11 cellular contexts compared by ENCODE assay signal in the genomic region with DNA sequence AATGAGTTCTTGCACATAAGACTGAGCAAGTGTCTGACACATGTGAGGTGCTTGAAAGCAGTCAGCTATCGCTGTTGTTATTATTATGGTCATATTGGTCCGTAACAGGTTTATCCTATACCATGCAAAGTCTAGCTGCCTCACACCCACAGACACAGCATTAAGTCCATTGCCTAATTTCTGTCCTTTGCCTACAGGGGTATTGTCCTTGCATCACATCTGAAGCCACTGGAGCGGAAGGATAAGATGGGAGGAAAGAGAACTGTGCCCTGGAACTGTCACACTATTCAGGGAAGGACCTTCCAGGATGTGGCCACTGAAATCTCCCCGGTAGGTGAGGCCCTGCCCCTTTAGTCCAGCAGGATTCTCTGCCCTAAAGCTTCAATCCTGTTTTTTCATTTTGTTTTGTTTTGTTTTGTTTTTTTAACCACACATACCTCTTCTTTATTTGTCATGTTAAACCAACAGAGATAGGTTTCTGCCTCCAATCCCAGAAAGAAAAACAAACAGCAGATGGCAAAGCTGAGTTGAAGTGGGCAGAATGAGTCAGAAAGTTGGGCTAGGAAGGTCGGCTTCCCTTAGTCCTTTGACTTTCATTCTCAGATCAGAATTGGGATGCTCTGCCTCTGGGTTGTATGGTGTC. TPM values are rescaled to one million over a fixed set of nuclear protein-coding genes. Genes with fewer than 3 reads are reported as not detected.
A peak's percentile ranks its signal among the peaks of the same experiment; 100 is the strongest.
DNase-seq lines count a peak whose midpoint lies in the region; ATAC-seq, FAIRE-seq and TF ChIP-seq lines count a peak whose summit lies in the region.
"Had no signal": no experiment of that assay in that cellular context is flagged by ENCODE, and none has a peak within 500 bp of the region (broad histone marks: within the 10 kb centered on the region; RNA-seq: fewer than 3 reads in every experiment).

No MANE protein-coding gene starts in this region.

- ATAC-seq in Right ventricle myocardium inferior, result no peak
- ATAC-seq in heart right ventricle, result no peak
- ATAC-seq: Panc1; stimulated activated memory B cell treated with anti-CD40 and anti-IgM and Interleukin-4, amounts not matched to agents 10 μg/mL and 1 μg/mL and 100 μg/mL, for 72 hours had no signal

- intact Hi-C loops in Right ventricle myocardium inferior (cut with DNase I) (no loop called here), heart right ventricle (cut with DNase I) (loop anchor here in 1 of 10 donors (5.0 kb wide), 1 partner anchor 121 kb away; no protein-coding TSS in a partner anchor)

- TF ChIP-seq CTCF in AG04449 (IDR thresholded peaks at IDR 0.05; ENCODE audit: insufficient read depth, low read length, missing control alignments), result peak; percentile 14
- TF ChIP-seq CTCF in fibroblast of villous mesenchyme (IDR thresholded peaks at IDR 0.05; ENCODE audit: insufficient read depth, low read depth, low read length), result peak; percentile 32
- peak in 2 of 9 donors; percentile 12 for TF ChIP-seq CTCF in heart right ventricle (IDR thresholded peaks at IDR 0.05)

- no peaks in the 10 kb centered on the region for H3K9me3 ChIP-seq in heart right ventricle
- H3K9me3 ChIP-seq: prostate gland had no signal

- CTCF ChIA-PET in AG04449 (lab: Yijun Ruan, JAX), result interaction anchor here (0.7 to 9.1 kb wide), 11 partner anchors 10 to 296 kb away, joined by 3 to 137 read pairs (median 9); a partner anchor contains a TSS

- peaks cover 0 to 51% (median 27%) of the 10 kb centered on the region in 9 donors for H3K4me1 ChIP-seq in heart right ventricle

- DNase-seq in AG04449 (ENCODE audit: low read depth, low spot score) (peak; percentile 23), H54 (ENCODE audit: insufficient read length, low spot score) (peak; percentile 84), SW480 (ENCODE audit: low spot score) (peak; percentile 29), fibroblast of villous mesenchyme (ENCODE audit: low read depth) (peak; percentile 55), HT-29 (ENCODE audit: low spot score) (no peak), Right ventricle myocardium inferior (ENCODE audit: missing footprints) (no peak), heart right ventricle (no peak)
- no peak for DNase-seq in stimulated activated CD4-positive, alpha-beta T cell treated with anti-CD3 and anti-CD28 coated beads, Interleukin-2, amount 100 ng/mL, for 48 hours

- 78 to 84% methylated on average over 5 of the region's 5 CpGs for WGBS in heart right ventricle, 2 donors

- no peaks in the 10 kb centered on the region for H3K27me3 ChIP-seq in heart right ventricle

- peak; percentile 55 for FAIRE-seq in H54 (lab: Jason Lieb, UNC)

- TF ChIP-seq POLR2A in H54 (IDR thresholded peaks at IDR 0.05; ENCODE audit: low read depth, low read length), result no peak

- POLR2A ChIA-PET in AG04449 (lab: Yijun Ruan, JAX), result interaction anchor here (0.6 to 1.6 kb wide), 2 partner anchors 10 to 27 kb away, joined by 3 to 4 read pairs; no protein-coding TSS in a partner anchor

- no peak overlapping the region for H3K4me3 ChIP-seq in AG04449 (ENCODE audit: low read depth, low read length)
- H3K4me3 ChIP-seq in fibroblast of villous mesenchyme (ENCODE audit: low read depth, low read length), result no peak overlapping the region
- H3K4me3 ChIP-seq in heart right ventricle, result no peak overlapping the region
- H3K4me3 ChIP-seq: prostate gland had no signal

- H3K36me3 ChIP-seq in heart right ventricle, result peaks cover 0 to 5% (median 0%) of the 10 kb centered on the region in 9 donors
- H3K36me3 ChIP-seq: prostate gland had no signal

- no peak overlapping the region for H3K27ac ChIP-seq in heart right ventricle
- H3K27ac ChIP-seq: prostate gland had no signal

RNA-seq across cellular contexts. Expression of a gene that starts 2.2 kb away (rescaled TPM):
- total RNA-seq in fibroblast of villous mesenchyme, result 75.6 and 83.8 TPM in 2 replicates
- 142 and 143 TPM in 2 replicates for total RNA-seq in HT-29 (2014; rRNA removed; shearing (Covaris generic))
- 68.1 TPM for total RNA-seq in Right ventricle myocardium inferior
- total RNA-seq in heart right ventricle, result 10 to 100 TPM; 52.3 to 78.2 (median 62.9) TPM
- 10 to 100 TPM; 21.6 to 54.5 TPM for polyA plus RNA-seq in heart right ventricle

RNA-seq across cellular contexts. Expression of a gene that starts 13.9 kb away (rescaled TPM):
- 0.86 and 1.9 TPM in 2 replicates for total RNA-seq in fibroblast of villous mesenchyme
- 0.29 and 0.46 TPM in 2 replicates for total RNA-seq in HT-29 (2014; rRNA removed; shearing (Covaris generic))
- total RNA-seq in Right ventricle myocardium inferior, result 3.7 TPM
- total RNA-seq in heart right ventricle, result 1 to 10 TPM; 3.1 to 8.6 (median 7.4) TPM
- polyA plus RNA-seq in heart right ventricle, result 1 to 10 TPM; 2.1 to 6.1 TPM

RNA-seq across cellular contexts. Expression of a gene that starts 46.1 kb away (rescaled TPM):
- total RNA-seq in fibroblast of villous mesenchyme (3.9 and 5.2 TPM in 2 replicates), Right ventricle myocardium inferior (2.5 TPM), heart right ventricle (1 to 10 TPM in 3 of 10 donors, under 1 TPM in 6, not detected in 1; 0.11 to 4.3 (median 0.20) TPM)
- 12.2 and 14.8 TPM in 2 replicates for total RNA-seq in HT-29 (2014; rRNA removed; shearing (Covaris generic))
- polyA plus RNA-seq in heart right ventricle, result under 1 TPM; 0.04 to 0.80 TPM

RNA-seq across cellular contexts. Expression of a gene that starts 53.8 kb away (rescaled TPM):
- total RNA-seq in fibroblast of villous mesenchyme, result not detected in 2 replicates
- total RNA-seq in HT-29 (2014; rRNA removed; shearing (Covaris generic)), result not detected in 2 replicates
- total RNA-seq in Right ventricle myocardium inferior, result 20.4 TPM
- total RNA-seq in heart right ventricle, result 10 to 100 TPM in 4 of 10 donors, 1 to 10 TPM in 6; 4.7 to 26.6 (median 8.1) TPM
- polyA plus RNA-seq in heart right ventricle, result 10 to 100 TPM; 24.3 to 61.9 TPM
- total RNA-seq: prostate gland had no signal

Comparison
In these comparisons a context has a peak if more than half of its experiments do, and no peak if none do; other contexts are left out.
1. DNase-seq: peak in AG04449 (single experiment), H54 (single experiment), SW480 (single experiment) and fibroblast of villous mesenchyme (single experiment); none in HT-29 (single experiment), stimulated activated CD4-positive, alpha-beta T cell treated with anti-CD3 and anti-CD28 coated beads, Interleukin-2, amount 100 ng/mL, for 48 hours (0 of 2), Right ventricle myocardium inferior (single experiment) and heart right ventricle (0 of 2).